Comparison of ENCODE assay signal across 8 cellular contexts in the genomic region with DNA sequence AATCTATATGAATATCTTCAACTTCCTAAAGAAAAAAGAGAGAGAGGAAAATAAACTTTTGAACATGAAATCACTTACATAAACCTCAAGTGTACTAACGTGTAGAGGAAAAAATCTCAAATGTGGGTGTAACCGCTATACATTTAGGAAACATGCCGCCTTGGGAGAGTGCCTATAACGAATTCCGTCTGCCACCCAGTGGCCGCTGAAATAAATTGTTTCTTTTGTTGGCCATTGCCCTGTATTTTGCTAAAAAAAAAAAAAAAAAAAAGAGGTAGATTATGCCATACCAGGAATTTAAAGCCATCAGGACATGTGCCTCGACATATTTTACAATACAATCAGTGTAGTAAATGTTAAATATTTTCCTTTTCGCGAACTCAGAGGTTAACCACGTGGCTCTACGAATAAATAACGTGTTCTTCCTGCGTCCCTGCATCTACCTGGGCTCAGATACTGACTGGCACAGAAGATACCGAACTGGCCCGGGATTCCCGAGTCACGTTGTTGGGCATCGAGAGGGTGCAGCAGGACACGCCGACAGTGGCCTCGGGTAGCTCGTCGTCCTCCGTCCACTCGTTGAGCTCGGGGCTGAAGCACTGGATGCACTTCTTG. TPM values are rescaled to one million over a fixed set of nuclear protein-coding genes. Genes with fewer than 3 reads are reported as not detected.
A peak's percentile ranks its signal among the peaks of the same experiment; 100 is the strongest.
DNase-seq lines count a peak whose midpoint lies in the region; ATAC-seq and TF ChIP-seq lines count a peak whose summit lies in the region.

No MANE protein-coding gene starts in this region.

- H2BK120ac ChIP-seq in IMR-90 (ENCODE audit: low read depth, low read length), result peak overlapping the region; percentile 87

- H3K9me3 Mint-ChIP-seq in activated T-cell treated with anti-CD3 and anti-CD28 coated beads, Interleukin-2, amount 50 U/mL, for 4 hours, result no peaks in the 10 kb centered on the region
- no peaks in the 10 kb centered on the region for H3K9me3 Mint-ChIP-seq in nephron
- no peaks in the 10 kb centered on the region for H3K9me3 Mint-ChIP-seq in stimulated activated naive CD8-positive, alpha-beta T cell treated with anti-CD3 and anti-CD28 coated beads, Interleukin-15, amount 100 ng/mL, for 72 hours

- ATAC-seq in GM19452 (IDR thresholded peaks at IDR 0.05; ENCODE audit: unreplicated experiment) (peak; percentile 26), IMR-90 (ENCODE audit: low read depth) (peak; percentile 44)
- peak; percentile 22 to 27 for ATAC-seq in activated T-cell treated with anti-CD3 and anti-CD28 coated beads, Interleukin-2, amount 50 U/mL, for 4 hours
- peak; percentile 49 for ATAC-seq in stimulated activated naive CD8-positive, alpha-beta T cell treated with anti-CD3 and anti-CD28 coated beads, Interleukin-15, amount 100 ng/mL, for 72 hours

- H3K56ac ChIP-seq in IMR-90 (ENCODE audit: extremely low read depth, insufficient read depth, low read length), result peak overlapping the region; percentile 55; the same call in 1 of the 2 replicates

- peaks cover 42% of the 10 kb centered on the region for H3K4me1 Mint-ChIP-seq in activated T-cell treated with anti-CD3 and anti-CD28 coated beads, Interleukin-2, amount 50 U/mL, for 4 hours (ENCODE audit: low read depth)
- peaks cover 36% of the 10 kb centered on the region for H3K4me1 Mint-ChIP-seq in nephron
- peaks cover 51% of the 10 kb centered on the region for H3K4me1 Mint-ChIP-seq in stimulated activated naive CD8-positive, alpha-beta T cell treated with anti-CD3 and anti-CD28 coated beads, Interleukin-15, amount 100 ng/mL, for 72 hours

- peak overlapping the region; percentile 78 for H3K23ac ChIP-seq in IMR-90 (ENCODE audit: low read depth, low read length)

- H2AK9ac ChIP-seq in IMR-90 (replicated peaks; ENCODE audit: low read depth, low read length, poor library complexity), result peak overlapping the region; percentile 21

- peak; percentile 74 for TF ChIP-seq RAD21 in IMR-90 (IDR thresholded peaks at IDR 0.05; ENCODE audit: low read length)

- in situ Hi-C loops in IMR-90 (cut with MboI; ENCODE audit: low sequenced_read_pairs), result loop anchor here (5.0 to 25.0 kb wide), 3 partner anchors 104 to 489 kb away; a partner anchor contains a TSS

- H2BK15ac ChIP-seq in IMR-90 (ENCODE audit: low read depth, low read length), result peak overlapping the region; percentile 67; the same call in 2 of the 3 replicates

- peak overlapping the region; percentile 63 for H2AK5ac ChIP-seq in IMR-90 (ENCODE audit: low read depth, low read length)

- H3K79me1 ChIP-seq in IMR-90 (ENCODE audit: low read depth in 1 of 2, low read length in 2 of 2), result peaks cover 0 to 2% of the 10 kb centered on the region in 2 experiments; a peak in 1 of 4 replicates

- H4K8ac ChIP-seq in IMR-90 (ENCODE audit: low read depth in 2 of 2, low read length in 2 of 2), result peak overlapping the region; percentile 66 to 73; a peak in 3 of 4 replicates

- H2AFZ ChIP-seq in IMR-90 (replicated peaks; ENCODE audit: low read length, poor library complexity), result peak overlapping the region; percentile 97

- CTCF ChIA-PET in IMR-90 (lab: Yijun Ruan, JAX), result interaction anchor here (0.6 to 2.6 kb wide), 18 partner anchors 14 to 1843 kb away, joined by 3 to 20 read pairs (median 4); a partner anchor contains a TSS

- H4K20me1 ChIP-seq in BLaER1, result no peaks in the 10 kb centered on the region
- no peaks in the 10 kb centered on the region for H4K20me1 ChIP-seq in IMR-90 (ENCODE audit: insufficient read depth, low read length)

- H3K4me3 Mint-ChIP-seq in activated T-cell treated with anti-CD3 and anti-CD28 coated beads, Interleukin-2, amount 50 U/mL, for 4 hours, result peak overlapping the region; percentile 90
- peak overlapping the region; percentile 90 to 92 (median 90) for H3K4me3 Mint-ChIP-seq in nephron
- H3K4me3 Mint-ChIP-seq in stimulated activated naive CD8-positive, alpha-beta T cell treated with anti-CD3 and anti-CD28 coated beads, Interleukin-15, amount 100 ng/mL, for 72 hours, result peak overlapping the region; percentile 95 to 98

- H3K27me3 Mint-ChIP-seq in activated T-cell treated with anti-CD3 and anti-CD28 coated beads, Interleukin-2, amount 50 U/mL, for 4 hours (ENCODE audit: low read depth), result no peaks in the 10 kb centered on the region
- peaks cover 10% of the 10 kb centered on the region for H3K27me3 Mint-ChIP-seq in nephron (ENCODE audit: low read depth)
- peaks cover 6% of the 10 kb centered on the region for H3K27me3 Mint-ChIP-seq in stimulated activated naive CD8-positive, alpha-beta T cell treated with anti-CD3 and anti-CD28 coated beads, Interleukin-15, amount 100 ng/mL, for 72 hours

- 0% methylated on average over 5 of the region's 26 CpGs; no CpG with 5 or more reads in 1 of the 2 experiments for WGBS in IMR-90 (ENCODE audit: extremely low coverage in 2 of 2, insufficient read length in 1 of 2), 2 experiments

- H3K14ac ChIP-seq in IMR-90 (replicated peaks; ENCODE audit: low read depth, low read length), result peak overlapping the region; percentile 87

- H3K36me3 ChIP-seq in BLaER1, result no peaks in the 10 kb centered on the region
- H3K36me3 ChIP-seq in IMR-90 (ENCODE audit: control insufficient read depth, insufficient read depth, low read length), result no peaks in the 10 kb centered on the region

- H3K4ac ChIP-seq in IMR-90 (ENCODE audit: low read depth, low read length), result peak overlapping the region; percentile 92

- peaks cover 12% of the 10 kb centered on the region for H3K9me3 ChIP-seq in BLaER1
- no peaks in the 10 kb centered on the region for H3K9me3 ChIP-seq in IMR-90 (ENCODE audit: control insufficient read depth, insufficient read depth, low read length)

- intact Hi-C loops in IMR-90 (cut with micrococcal nuclease), result loop anchor here (1.0 to 5.0 kb wide), 4 partner anchors 66 to 158 kb away; no protein-coding TSS in a partner anchor

- POLR2A ChIA-PET in IMR-90 (lab: Charles Lee; ENCODE audit: unreplicated experiment), result no interaction called here

- H3K27ac ChIP-seq in BLaER1, result no peak overlapping the region
- H3K27ac ChIP-seq in IMR-90 (ENCODE audit: insufficient read depth, low read length), result peak overlapping the region; percentile 27; the same call in 1 of the 2 replicates

- H3K27me3 ChIP-seq in BLaER1, result peaks cover 16% of the 10 kb centered on the region
- H3K27me3 ChIP-seq in IMR-90 (ENCODE audit: control insufficient read depth, insufficient read depth, low read length), result peaks cover 10% of the 10 kb centered on the region; the same call in 1 of the 2 replicates

- DNase-seq in IMR-90 (peak; percentile 78), OCI-M2 (lab: John Stamatoyannopoulos, UW; ENCODE audit: unreplicated experiment) (peak; percentile 45), fibroblast of mammary gland (ENCODE audit: low read depth) (peak; percentile 84)
- peak; percentile 62 for DNase-seq in activated T-cell treated with anti-CD3 and anti-CD28 coated beads, Interleukin-2, amount 50 U/mL, for 4 hours
- peak; percentile 46 to 55 for DNase-seq in stimulated activated naive CD8-positive, alpha-beta T cell treated with anti-CD3 and anti-CD28 coated beads, Interleukin-15, amount 100 ng/mL, for 72 hours

- peak overlapping the region; percentile 79 for H4K91ac ChIP-seq in IMR-90 (ENCODE audit: insufficient read depth, low read depth, low read length)

- H4K5ac ChIP-seq in IMR-90 (ENCODE audit: low read depth, low read length), result peak overlapping the region; percentile 62

- H3K4me3 ChIP-seq in BLaER1 (peak overlapping the region; percentile 67), IMR-90 (ENCODE audit: insufficient read depth, low read depth, low read length) (peak overlapping the region; percentile 78), fibroblast of mammary gland (ENCODE audit: control insufficient read depth, low read depth, low read length) (peak overlapping the region; percentile 63)

- H3K9me1 ChIP-seq in IMR-90 (ENCODE audit: insufficient read depth, low read length), result no peaks in the 10 kb centered on the region

- dilution Hi-C loops in IMR-90 (cut with HindIII; ENCODE audit: low sequenced_read_pairs, unreplicated experiment), result no loop called here

- H3K9ac ChIP-seq in BLaER1 (peak overlapping the region; percentile 43; the same call in 1 of the 2 replicates), IMR-90 (ENCODE audit: low read depth, low read length) (peak overlapping the region; percentile 71)

- H2BK20ac ChIP-seq in IMR-90 (ENCODE audit: low read depth, low read length), result no peak overlapping the region

- no TSS peak for BruUV-seq in IMR-90 (replicated peaks; lab: Mats Ljungman, UMichigan)

- H3K27ac Mint-ChIP-seq in nephron, result no peak overlapping the region
- H3K27ac Mint-ChIP-seq in stimulated activated naive CD8-positive, alpha-beta T cell treated with anti-CD3 and anti-CD28 coated beads, Interleukin-15, amount 100 ng/mL, for 72 hours, result peak overlapping the region; percentile 92 to 96

- H3K4me2 ChIP-seq in BLaER1, result peak overlapping the region; percentile 86
- H3K4me2 ChIP-seq in IMR-90 (ENCODE audit: low read depth, low read length), result peak overlapping the region; percentile 99

- TF ChIP-seq POLR2A in IMR-90 (IDR thresholded peaks at IDR 0.05; ENCODE audit: low read depth, low read length), result no peak

- H3K4me1 ChIP-seq in BLaER1, result peaks cover 14% of the 10 kb centered on the region
- peaks cover 1% of the 10 kb centered on the region; the same call in 1 of the 2 replicates for H3K4me1 ChIP-seq in IMR-90 (ENCODE audit: control insufficient read depth, insufficient read depth, low read length)

- no peaks in the 10 kb centered on the region for H3K36me3 Mint-ChIP-seq in activated T-cell treated with anti-CD3 and anti-CD28 coated beads, Interleukin-2, amount 50 U/mL, for 4 hours (ENCODE audit: insufficient read depth)
- H3K36me3 Mint-ChIP-seq in nephron (ENCODE audit: low read depth), result no peaks in the 10 kb centered on the region

- peak overlapping the region; percentile 79 for H3K18ac ChIP-seq in IMR-90 (ENCODE audit: low read depth, low read length)

- peak; percentile 67 for TF ChIP-seq CTCF in IMR-90 (conservative IDR thresholded peaks at IDR 0.05; ENCODE audit: low read depth, low read length)
- TF ChIP-seq CTCF in fibroblast of mammary gland (conservative IDR thresholded peaks at IDR 0.05; ENCODE audit: control insufficient read depth, insufficient read depth, low read depth, low read length), result peak; percentile 59
- TF ChIP-seq CTCF in nephron (IDR thresholded peaks at IDR 0.05; ENCODE audit: unreplicated experiment in 3 of 3), result peak; percentile 38 to 63 (median 59)

- no peak overlapping the region for H2BK5ac ChIP-seq in IMR-90 (ENCODE audit: low read depth, low read length, poor library complexity, severe bottlenecking)

TF ChIP-seq in IMR-90, 13 proteins besides CTCF, POLR2A, EP300 and RAD21:
- TF ChIP-seq NFE2L2 (IDR thresholded peaks at IDR 0.05; ENCODE audit: low read depth, low read length) (no peak), SMC3 (IDR thresholded peaks at IDR 0.05; ENCODE audit: low read depth, low read length) (peak; percentile 76)
TF ChIP-seq in IMR-90: peak in this region for 1.

RNA-seq across cellular contexts. Expression of a gene that starts 14.3 kb away (rescaled TPM):
- under 0.01 TPM in 1 of 2 replicates, not detected in the other for total RNA-seq in IMR-90 (2012; rRNA removed)
- 0.02 and 0.04 TPM in 2 replicates for polyA plus RNA-seq in IMR-90 (2012; rRNA removed)
- polyA plus RNA-seq in IMR-90 (2012; cell fraction: cytosol; rRNA removed), result 0.01 TPM in 1 of 2 replicates, not detected in the other
- polyA plus RNA-seq in IMR-90 (2012; cell fraction: nucleus; rRNA removed; ENCODE audit: low replicate concordance), result 0.16 and 0.25 TPM in 2 replicates
- under 1 TPM; 0.13 to 0.16 (median 0.14) TPM for total RNA-seq in activated T-cell treated with anti-CD3 and anti-CD28 coated beads, Interleukin-2, amount 50 U/mL, for 4 hours

Comparison
In these comparisons a context has a peak if more than half of its experiments do, and no peak if none do; other contexts are left out.
1. H3K27ac Mint-ChIP-seq: peak in stimulated activated naive CD8-positive, alpha-beta T cell treated with anti-CD3 and anti-CD28 coated beads, Interleukin-15, amount 100 ng/mL, for 72 hours (2 of 2); none in nephron (0 of 3).
2. Peak in every context shown above with its lines, with median percentiles within 50 percentile points of each other: H3K4me3 ChIP-seq, ATAC-seq, DNase-seq, CTCF ChIP-seq and H3K4me3 Mint-ChIP-seq.